10 cellular contexts compared by ENCODE assay signal in the genomic region with DNA sequence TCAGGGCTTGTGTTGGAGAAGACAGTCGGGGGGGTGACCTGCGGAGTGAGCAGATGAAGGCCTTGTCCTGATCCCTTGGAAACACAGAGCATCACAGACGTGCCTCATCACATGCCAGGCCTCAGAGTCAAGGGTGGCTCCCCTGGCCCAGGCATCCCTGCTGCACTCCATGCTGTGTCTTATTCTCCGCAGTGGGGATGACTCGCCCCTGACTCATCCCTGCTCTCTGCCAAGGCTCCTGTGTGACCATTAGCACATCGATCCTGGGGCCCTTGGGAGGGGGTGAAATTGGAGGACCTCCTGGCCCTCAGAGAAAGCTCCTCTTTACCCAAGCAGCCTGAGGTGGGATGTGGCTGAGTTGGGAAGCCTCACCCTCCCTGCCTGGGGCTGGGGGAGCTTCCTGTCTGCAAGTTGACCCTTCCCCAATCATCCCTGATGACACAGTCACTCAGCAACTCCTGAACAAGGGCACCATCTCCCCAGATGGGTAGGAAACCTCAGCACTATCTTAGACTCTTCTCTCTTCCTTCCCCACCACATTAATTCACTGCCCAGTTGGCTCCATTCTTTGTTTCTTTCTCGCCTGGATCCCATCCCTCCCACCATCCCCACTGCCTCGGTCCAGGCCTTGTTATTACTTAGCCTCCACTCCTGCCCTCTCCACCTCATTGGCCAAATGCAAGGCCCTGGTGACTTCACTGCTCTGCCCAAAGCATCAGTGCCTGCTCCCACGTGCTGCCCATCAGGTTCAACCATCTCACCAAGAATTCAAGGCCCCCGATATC.
A peak's percentile ranks its signal among the peaks of the same experiment; 100 is the strongest.
DNase-seq lines count a peak whose midpoint lies in the region; ATAC-seq and TF ChIP-seq lines count a peak whose summit lies in the region.
"Had no signal": no experiment of that assay in that cellular context is flagged by ENCODE, and none has a peak within 500 bp of the region (broad histone marks: within the 10 kb centered on the region; RNA-seq: fewer than 3 reads in every experiment).

No MANE protein-coding gene starts in this region.

- DNase-seq in DMS53 (lab: John Stamatoyannopoulos, UW), result peak; percentile 24
- DNase-seq in DMS53 treated with DMSO at 0.1 percent for 48 hours (lab: John Stamatoyannopoulos, UW; ENCODE audit: unreplicated experiment), result no peak
- DNase-seq in NCI-H226, result peak; percentile 43
- peak; percentile 53 for DNase-seq in dermis blood vessel endothelial cell
- peak; percentile 38 for DNase-seq in non-pigmented ciliary epithelial cell (ENCODE audit: low read depth)
- no peak for DNase-seq in GM10266 (ENCODE audit: extremely low spot score)
- DNase-seq: heart right ventricle, right lobe of liver had no signal

- no peak for ATAC-seq in HG02588 (IDR thresholded peaks at IDR 0.05; ENCODE audit: unreplicated experiment)
- ATAC-seq in GM19035 (IDR thresholded peaks at IDR 0.05; ENCODE audit: unreplicated experiment), result no peak

- no peak for TF ChIP-seq CTCF in GM10266 (IDR thresholded peaks at IDR 0.05; ENCODE audit: control insufficient read depth, insufficient read depth, low read depth, missing control alignments)

Comparison
In these comparisons a context has a peak if more than half of its experiments do, and no peak if none do; other contexts are left out.
1. DNase-seq: peak in DMS53 (single experiment), NCI-H226 (single experiment), dermis blood vessel endothelial cell (single experiment) and non-pigmented ciliary epithelial cell (single experiment); none in DMS53 treated with DMSO at 0.1 percent for 48 hours (single experiment) and GM10266 (single experiment).